20 cellular contexts compared by ENCODE assay signal in the genomic region with DNA sequence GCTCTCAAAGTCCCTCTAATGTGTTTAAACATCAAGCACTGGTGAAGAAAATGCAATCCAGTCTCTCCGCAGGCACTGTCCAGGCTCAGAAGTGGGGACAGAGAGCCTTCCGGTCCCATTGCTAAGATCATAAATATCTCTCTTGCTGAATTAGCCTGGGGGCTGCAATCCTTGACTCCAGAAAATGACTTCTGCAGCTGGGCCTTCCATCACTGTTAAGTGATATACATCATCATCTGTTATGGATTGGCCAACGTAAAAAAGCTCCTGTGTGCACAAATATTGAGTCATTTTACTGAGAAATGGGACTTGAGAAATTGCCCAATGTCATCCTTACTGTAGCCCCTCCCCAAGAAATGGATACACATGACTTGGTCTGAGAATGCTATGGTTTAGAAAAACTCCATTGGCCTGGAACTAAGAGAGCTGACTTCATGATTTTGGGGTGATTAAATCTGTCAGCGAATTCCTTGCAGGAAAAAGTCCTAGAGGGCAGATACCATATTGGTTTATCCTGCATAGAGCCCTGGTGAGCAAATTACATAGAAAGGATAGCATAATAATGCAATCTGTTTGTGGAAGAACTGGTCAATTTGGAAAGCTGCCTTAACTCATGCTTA.
DNase-seq lines count a peak whose midpoint lies in the region; ATAC-seq, FAIRE-seq and TF ChIP-seq lines count a peak whose summit lies in the region.
"Had no signal": no experiment of that assay in that cellular context is flagged by ENCODE, and none has a peak within 500 bp of the region (broad histone marks: within the 10 kb centered on the region; RNA-seq: fewer than 3 reads in every experiment).

No MANE protein-coding gene starts in this region.

- no peaks in the 10 kb centered on the region for H3K4me1 ChIP-seq in vagina
- H3K4me1 ChIP-seq: BLaER1 had no signal

- TF ChIP-seq POLR2A in vagina (IDR thresholded peaks at IDR 0.05) = no peak

- peak; percentile 98 for FAIRE-seq in RCC 7860 (lab: Jason Lieb, UNC)
- FAIRE-seq: GM12891, HepG2 had no signal

- DNase-seq in NCI-H2227 (lab: John Stamatoyannopoulos, UW; ENCODE audit: unreplicated experiment) = peak; percentile 2
- DNase-seq in NCI-H2227 treated with DMSO at 0.1 percent for 48 hours (lab: John Stamatoyannopoulos, UW) = no peak
- peak; percentile 98 for DNase-seq in RCC 7860 (ENCODE audit: low spot score)
- peak; percentile 94 for DNase-seq in kidney tubule cell (ENCODE audit: low spot score)
- no peak for DNase-seq in vagina (ENCODE audit: extremely low spot score in 2 of 2)
- DNase-seq in NCI-H2029 treated with DMSO at 0.1 percent for 48 hours (lab: John Stamatoyannopoulos, UW) = no peak
- no peak for DNase-seq in NCI-H2107 (lab: John Stamatoyannopoulos, UW)
- DNase-seq: CD8-positive, alpha-beta T cell; DMS 273 treated with DMSO at 0.1 percent for 48 hours; GF-D8; KG1; NCI-H446 treated with DMSO at 0.1 percent for 48 hours; Right ventricle myocardium superior; SK-N-SH had no signal

- no peaks in the 10 kb centered on the region for H3K27me3 ChIP-seq in vagina
- H3K27me3 ChIP-seq: BLaER1 had no signal

- TF ChIP-seq CTCF in vagina (IDR thresholded peaks at IDR 0.05) = no peak

- H3K36me3 ChIP-seq in vagina = no peaks in the 10 kb centered on the region
- H3K36me3 ChIP-seq: BLaER1 had no signal

- H3K9me3 ChIP-seq in vagina = no peaks in the 10 kb centered on the region
- H3K9me3 ChIP-seq: BLaER1, SK-N-SH had no signal

- intact Hi-C loops in vagina (cut with DNase I) = no loop called here

- ATAC-seq in SK-N-SH treated with all-trans-retinoic acid at 6 μM for 48 hours = no peak
- ATAC-seq: CD8-positive, alpha-beta T cell; HepG2; Panc1 had no signal

- no peak overlapping the region for H3K27ac ChIP-seq in vagina
- H3K27ac ChIP-seq: 22Rv1, BLaER1 had no signal

- H3K4me3 ChIP-seq in vagina = no peak overlapping the region
- H3K4me3 ChIP-seq: BLaER1 had no signal

TF ChIP-seq in SK-N-SH treated with all-trans-retinoic acid at 6 μM for 48 hours, 23 proteins besides CTCF, POLR2A, EP300 and RAD21:
- TF ChIP-seq ESRRG (CRISPR knock-in tag; IDR thresholded peaks at IDR 0.05) (no peak), TCF4 (CRISPR knock-in tag; IDR thresholded peaks at IDR 0.05; ENCODE audit: borderline replicate concordance) (no peak), ZNF565 (CRISPR knock-in tag; conservative IDR thresholded peaks at IDR 0.05; ENCODE audit: low read depth) (no peak), ZNF8 (CRISPR knock-in tag; IDR thresholded peaks at IDR 0.05) (no peak)
- TF ChIP-seq, protein P1, sequence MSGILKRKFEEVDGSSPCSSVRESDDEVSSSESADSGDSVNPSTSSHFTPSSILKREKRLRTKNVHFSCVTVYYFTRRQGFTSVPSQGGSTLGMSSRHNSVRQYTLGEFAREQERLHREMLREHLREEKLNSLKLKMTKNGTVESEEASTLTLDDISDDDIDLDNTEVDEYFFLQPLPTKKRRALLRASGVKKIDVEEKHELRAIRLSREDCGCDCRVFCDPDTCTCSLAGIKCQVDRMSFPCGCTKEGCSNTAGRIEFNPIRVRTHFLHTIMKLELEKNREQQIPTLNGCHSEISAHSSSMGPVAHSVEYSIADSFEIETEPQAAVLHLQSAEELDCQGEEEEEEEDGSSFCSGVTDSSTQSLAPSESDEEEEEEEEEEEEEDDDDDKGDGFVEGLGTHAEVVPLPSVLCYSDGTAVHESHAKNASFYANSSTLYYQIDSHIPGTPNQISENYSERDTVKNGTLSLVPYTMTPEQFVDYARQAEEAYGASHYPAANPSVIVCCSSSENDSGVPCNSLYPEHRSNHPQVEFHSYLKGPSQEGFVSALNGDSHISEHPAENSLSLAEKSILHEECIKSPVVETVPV (CRISPR knock-in tag; IDR thresholded peaks at IDR 0.05) = no peak
TF ChIP-seq in SK-N-SH treated with all-trans-retinoic acid at 6 μM for 48 hours: peak in this region for 0.

Comparison
In these comparisons a context has a peak if more than half of its experiments do, and no peak if none do; other contexts are left out.
1. DNase-seq: peak in NCI-H2227 (single experiment), RCC 7860 (single experiment) and kidney tubule cell (single experiment); none in NCI-H2227 treated with DMSO at 0.1 percent for 48 hours (single experiment), vagina (0 of 2), NCI-H2029 treated with DMSO at 0.1 percent for 48 hours (single experiment) and NCI-H2107 (single experiment).